ENCODE assay signal across 1 cellular context in genomic region chr15:98805434-98806274, GRCh38.
TF ChIP-seq lines count a peak whose summit lies in the region.

No MANE protein-coding gene starts in this region.

TF ChIP-seq in HepG2, 621 proteins besides CTCF, POLR2A, EP300 and RAD21 (continued from another document):
- TF ChIP-seq ZMAT5 (CRISPR knock-in tag; IDR thresholded peaks at IDR 0.05; ENCODE audit: borderline replicate concordance, low read depth) (no peak), ZNF564 (CRISPR knock-in tag; IDR thresholded peaks at IDR 0.05) (no peak), SIX4 (CRISPR knock-in tag; IDR thresholded peaks at IDR 0.05) (no peak), ZKSCAN5 (CRISPR knock-in tag; IDR thresholded peaks at IDR 0.05) (no peak), ZNF678 (CRISPR knock-in tag; IDR thresholded peaks at IDR 0.05) (no peak), HES4 (CRISPR knock-in tag; IDR thresholded peaks at IDR 0.05; ENCODE audit: borderline replicate concordance) (no peak), RCOR2 (CRISPR knock-in tag; IDR thresholded peaks at IDR 0.05) (no peak), ELF4 (CRISPR knock-in tag; IDR thresholded peaks at IDR 0.05; ENCODE audit: borderline replicate concordance) (no peak), REST (IDR thresholded peaks at IDR 0.05; ENCODE audit: borderline replicate concordance in 1 of 2, low read depth in 1 of 2, low read length in 2 of 2) (no peak), FOSL2 (CRISPR knock-in tag; IDR thresholded peaks at IDR 0.05) (no peak)
